ENCODE assay signal across 8 cellular contexts in genomic region chr5:160287378-160288051, GRCh38. TPM values are rescaled to one million over a fixed set of nuclear protein-coding genes. Genes with fewer than 3 reads are reported as not detected.
DNase-seq lines count a peak whose midpoint lies in the region; ATAC-seq, FAIRE-seq and TF ChIP-seq lines count a peak whose summit lies in the region.

No MANE protein-coding gene starts in this region.

- H3K27me3 Mint-ChIP-seq in effector memory CD8-positive, alpha-beta T cell, result peaks cover 33 to 59% of the 10 kb centered on the region in 2 donors

- no peaks in the 10 kb centered on the region for H3K36me3 Mint-ChIP-seq in effector memory CD8-positive, alpha-beta T cell (ENCODE audit: insufficient read depth)

- H3K4me3 Mint-ChIP-seq in effector memory CD8-positive, alpha-beta T cell, result no peak overlapping the region

- H3K27ac Mint-ChIP-seq in effector memory CD8-positive, alpha-beta T cell, result no peak overlapping the region

- H3K4me3 ChIP-seq in pancreas, result no peak overlapping the region

- intact Hi-C loops in Right ventricle myocardium superior (cut with DNase I), result no loop called here
- intact Hi-C loops in pancreas (cut with DNase I), result no loop called here

- peak overlapping the region in 2 of 4 donors; percentile 23 to 41 for H3K27ac ChIP-seq in pancreas

- H3K9me3 ChIP-seq in pancreas, result no peaks in the 10 kb centered on the region

- FAIRE-seq in pancreas (lab: Jason Lieb, UNC), result no peak

- H3K27me3 ChIP-seq in pancreas, result no peaks in the 10 kb centered on the region

- WGBS in pancreas, 2 donors, result 25 to 32% methylated on average over 8 of the region's 8 CpGs

- DNase-seq in ELF-1 (ENCODE audit: low read depth, low spot score), result peak; percentile 99
- DNase-seq in SHP77 (lab: John Stamatoyannopoulos, UW), result peak; percentile 85 to 92
- DNase-seq in Right ventricle myocardium superior, result peak; percentile 87
- peak; percentile 51 to 79 (median 70) for DNase-seq in pancreas
- DNase-seq in effector memory CD8-positive, alpha-beta T cell, result no peak
- no peak for DNase-seq in stimulated activated naive CD4-positive, alpha-beta T cell treated with Interleukin-2 at 50 U/mL for 16 hours (lab: John Stamatoyannopoulos, UW)
- DNase-seq in NK-92 treated with Interleukin-12 subunit alpha and Interleukin-12 subunit beta, amount 100 ng/mL, for 24 hours (lab: John Stamatoyannopoulos, UW), result no peak
- no peak for DNase-seq in DMS153 treated with DMSO at 0.1 percent for 48 hours (lab: John Stamatoyannopoulos, UW; ENCODE audit: unreplicated experiment)

- TF ChIP-seq CTCF in pancreas (IDR thresholded peaks at IDR 0.05), result no peak

- H3K4me1 Mint-ChIP-seq in effector memory CD8-positive, alpha-beta T cell (ENCODE audit: low read depth in 2 of 2), result no peaks in the 10 kb centered on the region

- H3K36me3 ChIP-seq in pancreas, result no peaks in the 10 kb centered on the region

- H3K9me3 Mint-ChIP-seq in effector memory CD8-positive, alpha-beta T cell, result no peaks in the 10 kb centered on the region

- ATAC-seq in Right ventricle myocardium superior (ENCODE audit: poor library complexity), result peak; percentile 95
- ATAC-seq in pancreas, result peak; percentile 77 to 97 (median 88)
- ATAC-seq in effector memory CD8-positive, alpha-beta T cell (replicated peaks), result no peak

- H3K4me1 ChIP-seq in pancreas, result peaks cover 0 to 6% (median 0%) of the 10 kb centered on the region in 3 donors

RNA-seq across cellular contexts. Expression of gene CCNJL, which starts 24.8 kb away (rescaled TPM):
- total RNA-seq in Right ventricle myocardium superior, result 6.8 TPM
- under 1 TPM; 0.06 to 0.58 (median 0.17) TPM for total RNA-seq in pancreas
- polyA plus RNA-seq in pancreas, result under 1 TPM; 0.08 to 0.16 TPM

RNA-seq across cellular contexts. Expression of gene FABP6, which starts 58.2 kb away (rescaled TPM):
- total RNA-seq in Right ventricle myocardium superior (3.4 TPM), pancreas (not detected)
- not detected for polyA plus RNA-seq in pancreas

Comparison
In these comparisons a context has a peak if more than half of its experiments do, and no peak if none do; other contexts are left out.
1. DNase-seq: peak in ELF-1 (single experiment), SHP77 (2 of 2), Right ventricle myocardium superior (single experiment) and pancreas (6 of 6); none in effector memory CD8-positive, alpha-beta T cell (0 of 3), stimulated activated naive CD4-positive, alpha-beta T cell treated with Interleukin-2 at 50 U/mL for 16 hours (single experiment), NK-92 treated with Interleukin-12 subunit alpha and Interleukin-12 subunit beta, amount 100 ng/mL, for 24 hours (single experiment) and DMS153 treated with DMSO at 0.1 percent for 48 hours (single experiment).